Comparison of ENCODE assay signal across 8 cellular contexts in the genomic region with DNA sequence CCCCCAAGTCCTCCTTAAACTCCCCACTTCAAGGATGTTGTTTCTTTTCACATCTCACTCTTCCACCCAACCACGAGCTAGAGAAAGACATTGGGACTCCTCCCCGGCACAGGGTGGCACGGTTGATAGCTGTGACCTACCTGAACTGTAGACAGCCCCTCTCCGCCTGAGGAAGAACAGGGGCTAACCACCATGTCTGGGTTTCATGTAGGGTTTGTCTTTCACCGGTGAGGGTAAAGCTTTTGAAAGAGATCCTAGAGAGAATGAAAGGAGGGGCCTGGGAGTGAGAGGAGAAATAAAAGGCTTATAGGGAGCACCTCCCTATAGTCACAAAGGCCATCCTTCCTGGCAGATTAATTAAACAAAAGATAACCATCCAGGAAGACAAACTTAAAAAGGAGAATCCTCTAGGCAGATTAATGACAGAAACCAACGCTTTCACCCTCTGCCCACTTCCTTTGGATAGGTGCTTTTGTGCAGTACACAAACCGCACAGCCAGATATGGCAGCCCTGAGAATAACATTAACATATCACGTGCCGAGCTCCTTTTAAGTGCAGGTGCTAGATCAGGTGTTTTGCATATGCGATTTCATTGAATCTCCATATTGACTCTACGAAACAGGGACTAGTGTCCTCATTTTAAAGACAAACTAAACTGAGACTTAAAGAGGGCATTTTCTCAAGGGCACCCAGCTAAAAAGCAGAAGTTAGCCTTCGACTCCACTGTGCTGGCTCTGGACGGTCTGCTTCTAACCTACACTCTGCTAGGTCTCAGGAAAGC.
DNase-seq lines count a peak whose midpoint lies in the region; ATAC-seq and TF ChIP-seq lines count a peak whose summit lies in the region.

No MANE protein-coding gene starts in this region.

- DNase-seq in CD8-positive, alpha-beta memory T cell = peak; percentile 18 to 76 (median 68)
- DNase-seq in Peyer's patch (peak in 2 of 3 donors; percentile 59 to 71), AG20443 (ENCODE audit: low spot score) (no peak), NCI-H748 (lab: John Stamatoyannopoulos, UW; ENCODE audit: unreplicated experiment) (no peak)
- no peak for DNase-seq in activated CD8-positive, alpha-beta memory T cell treated with anti-CD3 and anti-CD28 coated beads, Interleukin-2, amount 50 U/mL, for 4 hours

- H3K9me3 ChIP-seq in CD8-positive, alpha-beta memory T cell (ENCODE audit: low read length) = no peaks in the 10 kb centered on the region
- no peaks in the 10 kb centered on the region for H3K9me3 ChIP-seq in Peyer's patch

- peaks cover 31% of the 10 kb centered on the region for H3K4me1 ChIP-seq in CD8-positive, alpha-beta memory T cell (ENCODE audit: insufficient read depth, low read length)
- peaks cover 0 to 13% (median 0%) of the 10 kb centered on the region in 4 donors for H3K4me1 ChIP-seq in Peyer's patch

- H3K27me3 ChIP-seq in CD8-positive, alpha-beta memory T cell (ENCODE audit: insufficient read depth, low read length, poor library complexity, severe bottlenecking) = no peaks in the 10 kb centered on the region
- H3K27me3 ChIP-seq in Peyer's patch = no peaks in the 10 kb centered on the region

- no peaks in the 10 kb centered on the region for H3K27me3 Mint-ChIP-seq in CD8-positive, alpha-beta memory T cell

- H3K4me3 ChIP-seq in CD8-positive, alpha-beta memory T cell (ENCODE audit: low read length) = peak overlapping the region; percentile 27
- no peak overlapping the region for H3K4me3 ChIP-seq in Peyer's patch

- peak overlapping the region; percentile 5 for H3K27ac ChIP-seq in CD8-positive, alpha-beta memory T cell (ENCODE audit: low read depth, low read length)
- peak overlapping the region in 2 of 4 donors; percentile 33 to 61 for H3K27ac ChIP-seq in Peyer's patch

- H3K36me3 Mint-ChIP-seq in CD8-positive, alpha-beta memory T cell = no peaks in the 10 kb centered on the region

- TF ChIP-seq CTCF in Peyer's patch (IDR thresholded peaks at IDR 0.05) = no peak

- ATAC-seq in GM19351 (IDR thresholded peaks at IDR 0.05; ENCODE audit: unreplicated experiment) (peak; percentile 74), HG03354 (IDR thresholded peaks at IDR 0.05; ENCODE audit: poor library complexity, severe bottlenecking, unreplicated experiment) (peak; percentile 87), esophagus mucosa (peak; percentile 30)

- POLR2A ChIA-PET in CD8-positive, alpha-beta memory T cell (lab: Charles Lee) = interaction anchor here (0.7 kb wide), 2 partner anchors 201 to 1790 kb away, joined by 3 read pairs; no protein-coding TSS in a partner anchor

- no peaks in the 10 kb centered on the region for H3K36me3 ChIP-seq in CD8-positive, alpha-beta memory T cell (ENCODE audit: insufficient read depth, low read length)
- H3K36me3 ChIP-seq in Peyer's patch = no peaks in the 10 kb centered on the region

- H3K9me3 Mint-ChIP-seq in CD8-positive, alpha-beta memory T cell = no peaks in the 10 kb centered on the region

- peak overlapping the region; percentile 15 to 81 (median 69) for H3K4me3 Mint-ChIP-seq in CD8-positive, alpha-beta memory T cell

- CTCF ChIA-PET in CD8-positive, alpha-beta memory T cell (lab: Charles Lee) = interaction anchor here (1.8 kb wide), 1 partner anchor 176 kb away, joined by 4 read pairs; no protein-coding TSS in a partner anchor

- H3K27ac Mint-ChIP-seq in CD8-positive, alpha-beta memory T cell = peak overlapping the region; percentile 76 to 95 (median 85)

- TF ChIP-seq POLR2A in Peyer's patch (IDR thresholded peaks at IDR 0.05) = no peak

- peaks cover 32 to 46% (median 42%) of the 10 kb centered on the region in 3 donors for H3K4me1 Mint-ChIP-seq in CD8-positive, alpha-beta memory T cell

Comparison
In these comparisons a context has a peak if more than half of its experiments do, and no peak if none do; other contexts are left out.
1. DNase-seq: peak in CD8-positive, alpha-beta memory T cell (5 of 5) and Peyer's patch (2 of 3); none in AG20443 (single experiment), NCI-H748 (single experiment) and activated CD8-positive, alpha-beta memory T cell treated with anti-CD3 and anti-CD28 coated beads, Interleukin-2, amount 50 U/mL, for 4 hours (single experiment).
2. ATAC-seq: peak in every context shown above with its lines; median percentile 87 in HG03354; 74 in GM19351; 30 in esophagus mucosa.